28 cellular contexts compared by ENCODE assay signal in the genomic region with DNA sequence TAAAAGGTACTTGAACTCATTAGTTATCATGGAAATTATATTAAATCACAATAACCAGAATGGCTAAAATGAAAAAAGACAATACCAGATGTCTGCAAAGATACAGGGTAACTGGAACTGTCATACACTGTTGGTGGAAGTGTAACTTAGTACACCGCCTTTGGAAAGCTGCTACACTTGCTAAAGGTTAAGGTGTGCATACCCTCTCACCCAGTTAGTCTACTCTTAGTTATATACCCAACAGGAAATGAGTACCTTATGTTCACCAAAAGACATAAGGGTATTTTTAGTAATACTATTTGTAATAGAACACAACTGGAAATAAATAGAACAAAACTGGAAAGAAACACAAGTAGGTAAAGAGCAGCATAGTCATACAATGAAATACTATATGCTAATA.
"Had no signal": no experiment of that assay in that cellular context is flagged by ENCODE, and none has a peak within 500 bp of the region (broad histone marks: within the 10 kb centered on the region; RNA-seq: fewer than 3 reads in every experiment).

No MANE protein-coding gene starts in this region.

- H3K4me3 ChIP-seq: esophagus muscularis mucosa, heart right ventricle, lower lobe of right lung, prostate gland, right atrium auricular region, smooth muscle cell, suprapubic skin, transverse colon, upper lobe of right lung, uterus had no signal

- H3K4me3 Mint-ChIP-seq: dendritic cell treated with granulocyte-macrophage colony-stimulating factor and Interleukin-4, amounts not matched to agents 40 ng/mL and 50 ng/mL, for 4 days; endodermal cell; immature natural killer cell; naive thymus-derived CD8-positive, alpha-beta T cell; nephron progenitor cell had no signal

- H3K36me3 Mint-ChIP-seq: immature natural killer cell; naive thymus-derived CD8-positive, alpha-beta T cell had no signal

- H3K4me1 Mint-ChIP-seq: immature natural killer cell; naive thymus-derived CD8-positive, alpha-beta T cell; nephron progenitor cell had no signal

- H3K27ac Mint-ChIP-seq: dendritic cell treated with granulocyte-macrophage colony-stimulating factor and Interleukin-4, amounts not matched to agents 40 ng/mL and 50 ng/mL, for 4 days; endodermal cell; immature natural killer cell; naive thymus-derived CD8-positive, alpha-beta T cell; nephron progenitor cell had no signal

- H3K27me3 Mint-ChIP-seq: dendritic cell treated with granulocyte-macrophage colony-stimulating factor and Interleukin-4, amounts not matched to agents 40 ng/mL and 50 ng/mL, for 4 days had no signal

- H3K27ac ChIP-seq: epithelial cell of prostate, esophagus muscularis mucosa, foreskin keratinocyte, heart right ventricle, lower lobe of right lung, prostate gland, right atrium auricular region, suprapubic skin, transverse colon, upper lobe of right lung, uterus had no signal

- ATAC-seq: foreskin keratinocyte; heart right ventricle; left ventricle myocardium superior; lower lobe of right lung; naive thymus-derived CD8-positive, alpha-beta T cell; sciatic nerve; upper lobe of right lung had no signal

- H3K27me3 ChIP-seq: esophagus muscularis mucosa, foreskin keratinocyte, heart right ventricle, right atrium auricular region, suprapubic skin, transverse colon, upper lobe of right lung, uterus had no signal

- H3K36me3 ChIP-seq: esophagus muscularis mucosa, heart right ventricle, lower lobe of right lung, prostate gland, right atrium auricular region, suprapubic skin, transverse colon, upper lobe of right lung, uterus had no signal

- H3K9me3 ChIP-seq: esophagus muscularis mucosa, heart right ventricle, lower lobe of right lung, prostate gland, right atrium auricular region, suprapubic skin, transverse colon, upper lobe of right lung, uterus had no signal

- H3K4me1 ChIP-seq: esophagus muscularis mucosa, heart right ventricle, lower lobe of right lung, prostate gland, right atrium auricular region, suprapubic skin, transverse colon, upper lobe of right lung, uterus had no signal

- DNase-seq: effector CD8-positive, alpha-beta T cell; endodermal cell; foreskin keratinocyte; glutamatergic neuron; heart right ventricle; hypothalamus; immature natural killer cell; left ventricle myocardium superior; lower lobe of right lung; naive thymus-derived CD8-positive, alpha-beta T cell; nephron progenitor cell; nucleus accumbens; stimulated activated CD4-positive, alpha-beta T cell treated with anti-CD3 and anti-CD28 coated beads, Interleukin-12 subunit alpha, Interleukin-12 subunit beta, amount 100 ng/mL, for 4 hours; stimulated activated CD4-positive, alpha-beta T cell treated with anti-CD3 and anti-CD28 coated beads, Interleukin-1b, Interleukin-23, amount 100 ng/mL, for 48 hours; stimulated activated CD4-positive, alpha-beta T cell treated with anti-CD3 and anti-CD28 coated beads, Interleukin-4, amount 100 ng/mL, for 1 hour; stimulated activated CD8-positive, alpha-beta memory T cell treated with anti-CD3 and anti-CD28 coated beads, Interleukin-4, amount 100 ng/mL, for 48 hours; stimulated activated naive CD4-positive, alpha-beta T cell treated with Interleukin-2 at 50 U/mL for 16 hours; transverse colon; upper lobe of right lung; uterus had no signal

- H3K9me3 Mint-ChIP-seq: dendritic cell treated with granulocyte-macrophage colony-stimulating factor and Interleukin-4, amounts not matched to agents 40 ng/mL and 50 ng/mL, for 4 days; endodermal cell; immature natural killer cell; naive thymus-derived CD8-positive, alpha-beta T cell; nephron progenitor cell had no signal
